ENCODE assay signal across 9 cellular contexts in genomic region chr1:161180643-161181042, GRCh38. TPM values are rescaled to one million over a fixed set of nuclear protein-coding genes. Genes with fewer than 3 reads are reported as not detected.
DNase-seq lines count a peak whose midpoint lies in the region; ATAC-seq lines count a peak whose summit lies in the region.
"Had no signal": no experiment of that assay in that cellular context is flagged by ENCODE, and none has a peak within 500 bp of the region (broad histone marks: within the 10 kb centered on the region; RNA-seq: fewer than 3 reads in every experiment).

No MANE protein-coding gene starts in this region.

- peaks cover 55 to 67% of the 10 kb centered on the region in 2 donors for H3K4me1 ChIP-seq in naive thymus-derived CD4-positive, alpha-beta T cell (ENCODE audit: control insufficient read depth in 2 of 2, insufficient read depth in 2 of 2, low read length in 2 of 2)

- peak overlapping the region; percentile 72 for H3K27ac Mint-ChIP-seq in activated naive CD8-positive, alpha-beta T cell treated with anti-CD3 and anti-CD28 coated beads, Interleukin-2, amount 10 ng/mL, durations not matched to agents 7 days and 5 days
- H3K27ac Mint-ChIP-seq in naive thymus-derived CD4-positive, alpha-beta T cell: peak overlapping the region; percentile 80 to 99 (median 93)

- no peaks in the 10 kb centered on the region for H3K27me3 ChIP-seq in naive thymus-derived CD4-positive, alpha-beta T cell (ENCODE audit: control insufficient read depth in 2 of 2, insufficient read depth in 2 of 2, low read length in 2 of 2)
- H3K27me3 ChIP-seq: neutrophil had no signal

- no peak overlapping the region for H3K4me3 ChIP-seq in naive thymus-derived CD4-positive, alpha-beta T cell (ENCODE audit: low read length)

- CTCF ChIA-PET in naive thymus-derived CD4-positive, alpha-beta T cell (lab: Charles Lee): interaction anchor here (0.7 to 5.6 kb wide), 9 partner anchors 12 to 202 kb away, joined by 3 to 76 read pairs (median 13); partner anchors contain the start of genes NDUFS2, PPOX and TOMM40L

- no peak overlapping the region for H3K4me3 Mint-ChIP-seq in activated naive CD8-positive, alpha-beta T cell treated with anti-CD3 and anti-CD28 coated beads, Interleukin-2, amount 10 ng/mL, durations not matched to agents 7 days and 5 days
- H3K4me3 Mint-ChIP-seq in naive thymus-derived CD4-positive, alpha-beta T cell: peak overlapping the region; percentile 1 to 89 (median 48)

- intact Hi-C loops in naive thymus-derived CD4-positive, alpha-beta T cell (cut with micrococcal nuclease): no loop called here

- no peaks in the 10 kb centered on the region for H3K27me3 Mint-ChIP-seq in activated naive CD8-positive, alpha-beta T cell treated with anti-CD3 and anti-CD28 coated beads, Interleukin-2, amount 10 ng/mL, durations not matched to agents 7 days and 5 days
- H3K27me3 Mint-ChIP-seq in naive thymus-derived CD4-positive, alpha-beta T cell: no peaks in the 10 kb centered on the region

- ATAC-seq in activated naive CD8-positive, alpha-beta T cell treated with anti-CD3 and anti-CD28 coated beads, Interleukin-2, amount 10 ng/mL, durations not matched to agents 7 days and 5 days (ENCODE audit: low read depth): no peak
- ATAC-seq in naive thymus-derived CD4-positive, alpha-beta T cell: no peak
- no peak for ATAC-seq in GM18867 (IDR thresholded peaks at IDR 0.05; ENCODE audit: unreplicated experiment)

- peaks cover 64% of the 10 kb centered on the region for H3K4me1 Mint-ChIP-seq in activated naive CD8-positive, alpha-beta T cell treated with anti-CD3 and anti-CD28 coated beads, Interleukin-2, amount 10 ng/mL, durations not matched to agents 7 days and 5 days
- H3K4me1 Mint-ChIP-seq in naive thymus-derived CD4-positive, alpha-beta T cell: peaks cover 60 to 90% (median 79%) of the 10 kb centered on the region in 7 donors

- peaks cover 0 to 9% (median 0%) of the 10 kb centered on the region in 3 experiments for H3K36me3 ChIP-seq in naive thymus-derived CD4-positive, alpha-beta T cell (ENCODE audit: control insufficient read depth in 2 of 3, insufficient read depth in 3 of 3, low read length in 3 of 3)
- H3K36me3 ChIP-seq: neutrophil had no signal

- no peaks in the 10 kb centered on the region for H3K9me3 ChIP-seq in naive thymus-derived CD4-positive, alpha-beta T cell (ENCODE audit: control insufficient read depth in 2 of 3, low read length in 3 of 3)
- H3K9me3 ChIP-seq: neutrophil had no signal

- H3K9me3 Mint-ChIP-seq in activated naive CD8-positive, alpha-beta T cell treated with anti-CD3 and anti-CD28 coated beads, Interleukin-2, amount 10 ng/mL, durations not matched to agents 7 days and 5 days: no peaks in the 10 kb centered on the region
- H3K9me3 Mint-ChIP-seq in naive thymus-derived CD4-positive, alpha-beta T cell: peaks cover 0 to 2% (median 0%) of the 10 kb centered on the region in 11 donors

- no peak overlapping the region for H3K27ac ChIP-seq in naive thymus-derived CD4-positive, alpha-beta T cell (ENCODE audit: low read depth, low read length)
- H3K27ac ChIP-seq: neutrophil had no signal

- H3K36me3 Mint-ChIP-seq in activated naive CD8-positive, alpha-beta T cell treated with anti-CD3 and anti-CD28 coated beads, Interleukin-2, amount 10 ng/mL, durations not matched to agents 7 days and 5 days: peaks cover 10% of the 10 kb centered on the region
- peaks cover 0 to 4% (median 0%) of the 10 kb centered on the region in 5 donors for H3K36me3 Mint-ChIP-seq in naive thymus-derived CD4-positive, alpha-beta T cell

- POLR2A ChIA-PET in activated naive CD8-positive, alpha-beta T cell treated with anti-CD3 and anti-CD28 coated beads, Interleukin-2, amount 10 ng/mL, durations not matched to agents 7 days and 5 days (lab: Charles Lee): interaction anchor here (1.5 to 4.7 kb wide), 3 partner anchors 14 to 45 kb away, joined by 5 to 53 read pairs (median 38); partner anchors contain the start of genes APOA2, NDUFS2, PPOX and TOMM40L
- POLR2A ChIA-PET in naive thymus-derived CD4-positive, alpha-beta T cell (lab: Charles Lee): interaction anchor here (0.7 to 5.6 kb wide), 11 partner anchors 8 to 201 kb away, joined by 3 to 101 read pairs (median 10); partner anchors contain the start of genes ADAMTS4, DEDD, NDUFS2 and PPOX

- DNase-seq in SIG-M5 treated with dmso at 0.1 percent for 504 hours (lab: John Stamatoyannopoulos, UW; ENCODE audit: unreplicated experiment) (peak; percentile 44), SIG-M5 (lab: John Stamatoyannopoulos, UW) (no peak), KG1 (lab: John Stamatoyannopoulos, UW) (peak; percentile 22), kidney tubule cell (ENCODE audit: low spot score) (no peak), NCI-H2029 treated with DMSO at 0.1 percent for 48 hours (lab: John Stamatoyannopoulos, UW) (no peak)
- DNase-seq in activated naive CD8-positive, alpha-beta T cell treated with anti-CD3 and anti-CD28 coated beads, Interleukin-2, amount 10 ng/mL, durations not matched to agents 7 days and 5 days: no peak
- no peak for DNase-seq in naive thymus-derived CD4-positive, alpha-beta T cell

RNA-seq across cellular contexts. Expression of gene B4GALT3, which starts 3.3 kb away (rescaled TPM):
- 10 to 100 TPM; 54.5 to 54.8 TPM for total RNA-seq in activated naive CD8-positive, alpha-beta T cell treated with anti-CD3 and anti-CD28 coated beads, Interleukin-2, amount 10 ng/mL, durations not matched to agents 7 days and 5 days
- total RNA-seq in naive thymus-derived CD4-positive, alpha-beta T cell: 10 to 100 TPM; 40.5 to 83.7 (median 54.3) TPM
- polyA plus RNA-seq in naive thymus-derived CD4-positive, alpha-beta T cell: 10 to 100 TPM; 36.2 to 52.5 TPM

RNA-seq across cellular contexts. Expression of gene PPOX, which starts 14.4 kb away (rescaled TPM):
- 10 to 100 TPM; 47.0 to 53.0 TPM for total RNA-seq in activated naive CD8-positive, alpha-beta T cell treated with anti-CD3 and anti-CD28 coated beads, Interleukin-2, amount 10 ng/mL, durations not matched to agents 7 days and 5 days
- total RNA-seq in naive thymus-derived CD4-positive, alpha-beta T cell: 10 to 100 TPM; 39.7 to 76.2 (median 43.4) TPM
- 10 to 100 TPM; 20.1 to 22.9 TPM for polyA plus RNA-seq in naive thymus-derived CD4-positive, alpha-beta T cell

RNA-seq across cellular contexts. Expression of gene ADAMTS4, which starts 18.2 kb away (rescaled TPM):
- 1 to 10 TPM; 2.5 to 3.5 TPM for total RNA-seq in activated naive CD8-positive, alpha-beta T cell treated with anti-CD3 and anti-CD28 coated beads, Interleukin-2, amount 10 ng/mL, durations not matched to agents 7 days and 5 days
- 1 to 10 TPM in 4 of 5 experiments, under 1 TPM in 1; 0.70 to 3.3 (median 1.6) TPM for total RNA-seq in naive thymus-derived CD4-positive, alpha-beta T cell
- under 1 TPM; 0.21 to 0.38 TPM for polyA plus RNA-seq in naive thymus-derived CD4-positive, alpha-beta T cell

RNA-seq across cellular contexts. Expression of gene USP21, which starts 21.3 kb away (rescaled TPM):
- 10 to 100 TPM; 40.7 to 46.8 TPM for total RNA-seq in activated naive CD8-positive, alpha-beta T cell treated with anti-CD3 and anti-CD28 coated beads, Interleukin-2, amount 10 ng/mL, durations not matched to agents 7 days and 5 days
- total RNA-seq in naive thymus-derived CD4-positive, alpha-beta T cell: 10 to 100 TPM; 36.0 to 66.0 (median 38.6) TPM
- polyA plus RNA-seq in naive thymus-derived CD4-positive, alpha-beta T cell: 10 to 100 TPM; 15.2 to 35.0 TPM

RNA-seq across cellular contexts. Expression of gene NDUFS2, which starts 21.5 kb away (rescaled TPM):
- 10 to 100 TPM; 80.6 to 92.8 TPM for total RNA-seq in activated naive CD8-positive, alpha-beta T cell treated with anti-CD3 and anti-CD28 coated beads, Interleukin-2, amount 10 ng/mL, durations not matched to agents 7 days and 5 days
- 100 to 1,000 TPM in 2 of 5 experiments, 10 to 100 TPM in 3; 64.1 to 131 (median 85.3) TPM for total RNA-seq in naive thymus-derived CD4-positive, alpha-beta T cell
- polyA plus RNA-seq in naive thymus-derived CD4-positive, alpha-beta T cell: 100 to 1,000 TPM in 1 of 2 donors, 10 to 100 TPM in 1; 94.6 to 102 TPM

Comparison
In these comparisons a context has a peak if more than half of its experiments do, and no peak if none do; other contexts are left out.
1. DNase-seq: peak in SIG-M5 treated with dmso at 0.1 percent for 504 hours (single experiment) and KG1 (single experiment); none in SIG-M5 (single experiment), activated naive CD8-positive, alpha-beta T cell treated with anti-CD3 and anti-CD28 coated beads, Interleukin-2, amount 10 ng/mL, durations not matched to agents 7 days and 5 days (single experiment), naive thymus-derived CD4-positive, alpha-beta T cell (0 of 9), kidney tubule cell (single experiment) and NCI-H2029 treated with DMSO at 0.1 percent for 48 hours (single experiment).